Comparison of ENCODE assay signal across 14 cellular contexts in the genomic region with DNA sequence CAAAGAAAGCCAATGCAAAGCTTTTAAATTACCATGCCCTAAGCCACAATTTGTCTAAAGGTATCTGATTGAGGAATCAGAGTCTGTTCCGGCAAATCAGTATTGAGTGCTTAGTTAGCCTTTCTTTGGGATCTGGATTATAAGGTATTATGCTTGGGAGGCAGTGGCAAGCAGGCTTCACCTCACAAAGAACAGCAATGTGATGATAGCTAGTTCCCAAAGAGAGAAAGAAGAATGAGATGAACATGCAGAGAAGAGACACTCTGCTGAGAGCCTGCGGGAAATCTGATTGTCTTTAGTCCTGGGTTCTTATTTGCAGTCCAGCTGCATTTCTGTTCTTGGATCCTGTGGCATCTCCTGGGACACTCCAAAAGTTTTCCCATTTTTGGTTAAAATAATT. TPM values are rescaled to one million over a fixed set of nuclear protein-coding genes. Genes with fewer than 3 reads are reported as not detected.
A peak's percentile ranks its signal among the peaks of the same experiment; 100 is the strongest.
DNase-seq lines count a peak whose midpoint lies in the region; ATAC-seq and TF ChIP-seq lines count a peak whose summit lies in the region.
"Had no signal": no experiment of that assay in that cellular context is flagged by ENCODE, and none has a peak within 500 bp of the region (broad histone marks: within the 10 kb centered on the region; RNA-seq: fewer than 3 reads in every experiment).

No MANE protein-coding gene starts in this region.

- H3K4ac ChIP-seq in neuronal stem cell (ENCODE audit: low read length), result no peak overlapping the region

- H3K27ac ChIP-seq in GM23338 (ENCODE audit: low read depth) (peak overlapping the region; percentile 17), neuronal stem cell (replicated peaks; ENCODE audit: low read length) (peak overlapping the region; percentile 26), adrenal gland (no peak overlapping the region)
- H3K27ac ChIP-seq: BLaER1 treated with 17β-estradiol and CSF1 and Interleukin-3, amounts not matched to agents 10 nM and 100 nM had no signal

- H3K27ac Mint-ChIP-seq in GM23338 (no peak overlapping the region), WTC11 (peak overlapping the region; percentile 81)
- H3K27ac Mint-ChIP-seq: B cell; CD8-positive, alpha-beta T cell had no signal

- H2BK5ac ChIP-seq in neuronal stem cell (ENCODE audit: low read length), result no peak overlapping the region

- no peak overlapping the region for H2BK120ac ChIP-seq in neuronal stem cell (ENCODE audit: low read depth, low read length)

- H2BK15ac ChIP-seq in neuronal stem cell (ENCODE audit: low read length), result no peak overlapping the region

- H3K36me3 Mint-ChIP-seq in GM23338 (ENCODE audit: low read depth) (peaks cover 35% of the 10 kb centered on the region), WTC11 (peaks cover 31% of the 10 kb centered on the region)
- H3K36me3 Mint-ChIP-seq: CD8-positive, alpha-beta T cell had no signal

- H3K9me2 ChIP-seq in GM23338 (ENCODE audit: insufficient read depth), result no peaks in the 10 kb centered on the region

- H2BK12ac ChIP-seq in neuronal stem cell (ENCODE audit: low read length), result no peak overlapping the region

- H3K36me3 ChIP-seq in GM23338 (ENCODE audit: insufficient read depth), result no peaks in the 10 kb centered on the region; the same call in 1 of the 2 replicates
- peaks cover 0 to 50% of the 10 kb centered on the region in 2 donors for H3K36me3 ChIP-seq in neuronal stem cell (replicated peaks in 1 of 2; ENCODE audit: control insufficient read depth in 2 of 2, insufficient read depth in 2 of 2, low read length in 2 of 2)
- H3K36me3 ChIP-seq in adrenal gland (replicated peaks in 1 of 2), result peaks cover 0 to 8% of the 10 kb centered on the region in 2 donors

- no peak overlapping the region for H2AK5ac ChIP-seq in neuronal stem cell (ENCODE audit: low read depth, low read length)

- ATAC-seq in GM23338 (no peak), WTC11 (no peak), GM18502 (IDR thresholded peaks at IDR 0.05; ENCODE audit: poor library complexity, unreplicated experiment) (no peak)
- ATAC-seq: CD8-positive, alpha-beta T cell; HCT116 had no signal

- WGBS in neuronal stem cell (ENCODE audit: extremely low coverage in 2 of 2, insufficient read length in 2 of 2, insufficient replicate concordance in 1 of 2), 2 donors, result no CpG with 5 or more reads among the region's 2 CpGs
- 80 to 96% (median 93%) methylated on average over 2 of the region's 2 CpGs for WGBS in adrenal gland, 4 donors

- H3K4me1 ChIP-seq in GM23338 (ENCODE audit: insufficient read depth) (peaks cover 18% of the 10 kb centered on the region), neuronal stem cell (ENCODE audit: control insufficient read depth in 2 of 2, insufficient read depth in 1 of 2, low read depth in 1 of 2, low read length in 2 of 2) (peaks cover 0 to 5% of the 10 kb centered on the region in 2 donors), adrenal gland (replicated peaks in 1 of 2) (peaks cover 0 to 11% of the 10 kb centered on the region in 2 donors)

- no peaks in the 10 kb centered on the region for H3K79me1 ChIP-seq in neuronal stem cell (ENCODE audit: low read depth, low read length)

- peaks cover 16% of the 10 kb centered on the region for H4K20me1 ChIP-seq in GM23338 (replicated peaks; ENCODE audit: insufficient read depth)

- TF ChIP-seq POLR2A in adrenal gland (IDR thresholded peaks at IDR 0.05), result no peak

- H3K14ac ChIP-seq in neuronal stem cell (ENCODE audit: low read length), result no peak overlapping the region

- DNase-seq in GM23338 (ENCODE audit: low spot score), result no peak
- no peak for DNase-seq in WTC11 (ENCODE audit: low spot score)
- DNase-seq in neuronal stem cell (ENCODE audit: low spot score), result no peak
- DNase-seq in activated effector memory CD4-positive, alpha-beta T cell treated with Interleukin-2 at 50 U/mL for 16 hours, result no peak
- DNase-seq in adrenal gland, result no peak
- DNase-seq: Calu3; CD8-positive, alpha-beta T cell; DMS 273 treated with DMSO at 0.1 percent for 48 hours; GOT3; H7 had no signal

- H2AFZ ChIP-seq in GM23338 (no peak overlapping the region), neuronal stem cell (ENCODE audit: low read length) (no peak overlapping the region)

- no peak overlapping the region for H4K8ac ChIP-seq in neuronal stem cell (ENCODE audit: low read depth, low read length)

- no peak for TF ChIP-seq CTCF in GM23338 (conservative IDR thresholded peaks at IDR 0.05; ENCODE audit: low read depth in 2 of 2)
- TF ChIP-seq CTCF in WTC11 (IDR thresholded peaks at IDR 0.05), result no peak
- no peak for TF ChIP-seq CTCF in adrenal gland (IDR thresholded peaks at IDR 0.05)

- H3K9me3 Mint-ChIP-seq in GM23338 (peaks cover 9% of the 10 kb centered on the region; the same call in 2 of the 3 replicates), WTC11 (peaks cover 28% of the 10 kb centered on the region)
- H3K9me3 Mint-ChIP-seq: CD8-positive, alpha-beta T cell had no signal

- no peak overlapping the region for H3K9ac ChIP-seq in neuronal stem cell (ENCODE audit: low read depth, low read length, poor library complexity)
- H3K9ac ChIP-seq: BLaER1 treated with 17β-estradiol and CSF1 and Interleukin-3, amounts not matched to agents 10 nM and 100 nM had no signal

- H4K91ac ChIP-seq in neuronal stem cell (ENCODE audit: low read depth, low read length, poor library complexity), result no peak overlapping the region

- H3K9me3 ChIP-seq in neuronal stem cell (replicated peaks in 1 of 2; ENCODE audit: control insufficient read depth in 2 of 2, insufficient read depth in 1 of 2, low read depth in 1 of 2, low read length in 2 of 2) (no peaks in the 10 kb centered on the region), adrenal gland (replicated peaks in 1 of 3) (no peaks in the 10 kb centered on the region)

- H3K4me1 Mint-ChIP-seq in GM23338 (peaks cover 26% of the 10 kb centered on the region), WTC11 (peaks cover 34% of the 10 kb centered on the region)
- H3K4me1 Mint-ChIP-seq: B cell had no signal

- H3K4me3 ChIP-seq in GM23338 (no peak overlapping the region), neuronal stem cell (ENCODE audit: low read length in 2 of 2) (no peak overlapping the region), adrenal gland (no peak overlapping the region)
- H3K4me3 ChIP-seq: BLaER1 treated with 17β-estradiol and CSF1 and Interleukin-3, amounts not matched to agents 10 nM and 100 nM had no signal

- H3K4me2 ChIP-seq in GM23338 (no peak overlapping the region), neuronal stem cell (ENCODE audit: insufficient read depth, low read length, poor library complexity, severe bottlenecking) (no peak overlapping the region)
- H3K4me2 ChIP-seq: BLaER1 treated with 17β-estradiol and CSF1 and Interleukin-3, amounts not matched to agents 10 nM and 100 nM had no signal

- H3K27me3 Mint-ChIP-seq in GM23338 (ENCODE audit: insufficient read depth, low read depth, poor library complexity) (no peaks in the 10 kb centered on the region), WTC11 (ENCODE audit: low read depth) (no peaks in the 10 kb centered on the region)

- intact Hi-C loops in adrenal gland (cut with DNase I), result no loop called here

- H3K79me2 ChIP-seq in GM23338 (replicated peaks; ENCODE audit: insufficient read depth), result peaks cover 67% of the 10 kb centered on the region

- H3K4me3 Mint-ChIP-seq in GM23338, result no peak overlapping the region
- H3K4me3 Mint-ChIP-seq in WTC11, result no peak overlapping the region
- H3K4me3 Mint-ChIP-seq: B cell; CD8-positive, alpha-beta T cell had no signal

- CTCF ChIA-PET in WTC11 (lab: Charles Lee), result no interaction called here

- H3K18ac ChIP-seq in neuronal stem cell (ENCODE audit: low read length), result no peak overlapping the region

- POLR2A ChIA-PET in WTC11 (lab: Charles Lee), result no interaction called here

- no peaks in the 10 kb centered on the region for H3K27me3 ChIP-seq in GM23338 (ENCODE audit: insufficient read depth)
- no peaks in the 10 kb centered on the region for H3K27me3 ChIP-seq in neuronal stem cell (ENCODE audit: control insufficient read depth in 3 of 3, insufficient read depth in 3 of 3, low read depth in 1 of 3, low read length in 3 of 3)
- no peaks in the 10 kb centered on the region for H3K27me3 ChIP-seq in adrenal gland
- H3K27me3 ChIP-seq: BLaER1 treated with 17β-estradiol and CSF1 and Interleukin-3, amounts not matched to agents 10 nM and 100 nM had no signal

- no peak overlapping the region for H3K23ac ChIP-seq in neuronal stem cell (ENCODE audit: low read depth, low read length, poor library complexity)

- H3F3A ChIP-seq in GM23338 (replicated peaks; ENCODE audit: low read depth), result no peaks in the 10 kb centered on the region

TF ChIP-seq in GM23338, 12 proteins besides CTCF, POLR2A, EP300 and RAD21 (continues in another document):
- no peak for TF ChIP-seq JUNB (IDR thresholded peaks at IDR 0.05; ENCODE audit: unreplicated experiment)
- TF ChIP-seq ZNF114 (CRISPR knock-in tag; IDR thresholded peaks at IDR 0.05), result no peak
- TF ChIP-seq EZH2 (IDR thresholded peaks at IDR 0.05; ENCODE audit: low read depth, unreplicated experiment), result no peak
- no peak for TF ChIP-seq POLR2AphosphoS5 (IDR thresholded peaks at IDR 0.05; ENCODE audit: low read depth)

TF ChIP-seq in WTC11, 78 proteins besides CTCF, POLR2A, EP300 and RAD21 (continues in another document):
- TF ChIP-seq HMGA2 (CRISPR knock-in tag; IDR thresholded peaks at IDR 0.05), result no peak
- TF ChIP-seq, protein P1, sequence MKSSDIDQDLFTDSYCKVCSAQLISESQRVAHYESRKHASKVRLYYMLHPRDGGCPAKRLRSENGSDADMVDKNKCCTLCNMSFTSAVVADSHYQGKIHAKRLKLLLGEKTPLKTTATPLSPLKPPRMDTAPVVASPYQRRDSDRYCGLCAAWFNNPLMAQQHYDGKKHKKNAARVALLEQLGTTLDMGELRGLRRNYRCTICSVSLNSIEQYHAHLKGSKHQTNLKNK (CRISPR knock-in tag; IDR thresholded peaks at IDR 0.05), result no peak
- TF ChIP-seq ZNF263 (CRISPR knock-in tag; IDR thresholded peaks at IDR 0.05; ENCODE audit: low read depth), result no peak
- TF ChIP-seq, protein P2, sequence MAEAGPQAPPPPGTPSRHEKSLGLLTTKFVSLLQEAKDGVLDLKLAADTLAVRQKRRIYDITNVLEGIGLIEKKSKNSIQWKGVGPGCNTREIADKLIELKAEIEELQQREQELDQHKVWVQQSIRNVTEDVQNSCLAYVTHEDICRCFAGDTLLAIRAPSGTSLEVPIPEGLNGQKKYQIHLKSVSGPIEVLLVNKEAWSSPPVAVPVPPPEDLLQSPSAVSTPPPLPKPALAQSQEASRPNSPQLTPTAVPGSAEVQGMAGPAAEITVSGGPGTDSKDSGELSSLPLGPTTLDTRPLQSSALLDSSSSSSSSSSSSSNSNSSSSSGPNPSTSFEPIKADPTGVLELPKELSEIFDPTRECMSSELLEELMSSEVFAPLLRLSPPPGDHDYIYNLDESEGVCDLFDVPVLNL (CRISPR knock-in tag; IDR thresholded peaks at IDR 0.05; ENCODE audit: borderline replicate concordance, low read depth), result no peak
- no peak for TF ChIP-seq NR2C2 (CRISPR knock-in tag; IDR thresholded peaks at IDR 0.05)
- no peak for TF ChIP-seq CREM (CRISPR knock-in tag; IDR thresholded peaks at IDR 0.05)

RNA-seq across cellular contexts. Expression of a gene that starts 35.2 kb away (rescaled TPM):
- 79.1 and 89.0 TPM in 2 replicates for total RNA-seq in GM23338 (2014; rRNA removed; shearing (Covaris generic))
- polyA plus RNA-seq in GM23338 (2016; fragmentation: Nextera tagmentation; extraction: Ambion mirVana) (6.3 and 8.0 TPM in 2 replicates), adrenal gland (10 to 100 TPM in 2 of 3 donors, 1 to 10 TPM in 1; 9.5 to 28.4 (median 10.7) TPM)
- total RNA-seq in WTC11 (2021) (62.0 to 77.2 TPM (median 71.4 TPM) in 3 replicates), adrenal gland (100 to 1,000 TPM in 5 of 8 donors, 10 to 100 TPM in 3; 70.2 to 284 (median 107) TPM)
- polyA plus RNA-seq in neuronal stem cell (2013, experiment 1 of 2), result 13.0 TPM
- 13.3 TPM for polyA plus RNA-seq in neuronal stem cell (2013, experiment 2 of 2)
- total RNA-seq: CD8-positive, alpha-beta T cell had no signal

Comparison
In these comparisons a context has a peak if more than half of its experiments do, and no peak if none do; other contexts are left out.
1. H3K27ac ChIP-seq: peak in GM23338 (single experiment) and neuronal stem cell (single experiment); none in adrenal gland (0 of 5).